Comparison of ENCODE assay signal across 8 cellular contexts in the genomic region with DNA sequence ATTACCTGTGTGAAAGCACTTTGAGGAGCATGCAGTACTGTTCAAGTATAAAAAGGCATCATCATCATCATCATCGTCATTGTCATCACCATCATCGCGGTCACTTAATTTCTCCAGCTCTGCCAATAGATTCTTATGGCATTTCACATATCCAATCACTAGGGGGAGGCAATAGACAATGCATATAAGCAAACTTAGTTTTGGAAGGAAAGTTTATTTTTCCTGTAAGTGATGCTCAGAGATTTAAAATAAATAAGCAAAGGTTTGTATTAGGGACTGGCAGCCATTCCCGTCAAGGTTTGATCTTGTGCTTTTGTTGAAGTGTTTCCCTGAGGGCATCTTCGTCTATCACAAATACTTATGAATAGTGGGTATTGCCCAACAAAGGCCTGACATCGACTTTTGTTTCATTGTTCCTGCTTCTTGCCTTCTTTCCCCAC.
A peak's percentile ranks its signal among the peaks of the same experiment; 100 is the strongest.
DNase-seq lines count a peak whose midpoint lies in the region; ATAC-seq and FAIRE-seq lines count a peak whose summit lies in the region.

No MANE protein-coding gene starts in this region.

- DNase-seq in GM04503 (ENCODE audit: low read depth) (peak; percentile 31), NCI-H1417 treated with DMSO at 0.1 percent for 48 hours (lab: John Stamatoyannopoulos, UW) (peak; percentile 35), amniotic stem cell (lab: John Stamatoyannopoulos, UW) (peak; percentile 35), iris pigment epithelial cell (ENCODE audit: low read depth) (peak; percentile 64), urothelium cell line (ENCODE audit: low spot score) (peak; percentile 50), NCI-H128 (lab: John Stamatoyannopoulos, UW; ENCODE audit: unreplicated experiment) (no peak)

- peak; percentile 90 for FAIRE-seq in urothelium cell line (lab: Jason Lieb, UNC)

- no peak for ATAC-seq in GM19395 (IDR thresholded peaks at IDR 0.05; ENCODE audit: unreplicated experiment)
- no peak for ATAC-seq in GM19397 (IDR thresholded peaks at IDR 0.05; ENCODE audit: unreplicated experiment)
